Comparison of ENCODE assay signal across 2 cellular contexts in genomic region chr17:42769964-42770363, GRCh38. TPM values are rescaled to one million over a fixed set of nuclear protein-coding genes. Genes with fewer than 3 reads are reported as not detected.
"Had no signal": no experiment of that assay in that cellular context is flagged by ENCODE, and none has a peak within 500 bp of the region (broad histone marks: within the 10 kb centered on the region; RNA-seq: fewer than 3 reads in every experiment).

No MANE protein-coding gene starts in this region.

RNA-seq across cellular contexts. Expression of gene RAMP2, which starts 8.9 kb away (rescaled TPM):
- total RNA-seq: HT-29 had no signal
- polyA plus RNA-seq: IgD-negative memory B cell had no signal

RNA-seq across cellular contexts. Expression of gene WNK4, which starts 10.4 kb away (rescaled TPM):
- polyA plus RNA-seq: IgD-negative memory B cell had no signal
